10 cellular contexts compared by ENCODE assay signal in the genomic region with DNA sequence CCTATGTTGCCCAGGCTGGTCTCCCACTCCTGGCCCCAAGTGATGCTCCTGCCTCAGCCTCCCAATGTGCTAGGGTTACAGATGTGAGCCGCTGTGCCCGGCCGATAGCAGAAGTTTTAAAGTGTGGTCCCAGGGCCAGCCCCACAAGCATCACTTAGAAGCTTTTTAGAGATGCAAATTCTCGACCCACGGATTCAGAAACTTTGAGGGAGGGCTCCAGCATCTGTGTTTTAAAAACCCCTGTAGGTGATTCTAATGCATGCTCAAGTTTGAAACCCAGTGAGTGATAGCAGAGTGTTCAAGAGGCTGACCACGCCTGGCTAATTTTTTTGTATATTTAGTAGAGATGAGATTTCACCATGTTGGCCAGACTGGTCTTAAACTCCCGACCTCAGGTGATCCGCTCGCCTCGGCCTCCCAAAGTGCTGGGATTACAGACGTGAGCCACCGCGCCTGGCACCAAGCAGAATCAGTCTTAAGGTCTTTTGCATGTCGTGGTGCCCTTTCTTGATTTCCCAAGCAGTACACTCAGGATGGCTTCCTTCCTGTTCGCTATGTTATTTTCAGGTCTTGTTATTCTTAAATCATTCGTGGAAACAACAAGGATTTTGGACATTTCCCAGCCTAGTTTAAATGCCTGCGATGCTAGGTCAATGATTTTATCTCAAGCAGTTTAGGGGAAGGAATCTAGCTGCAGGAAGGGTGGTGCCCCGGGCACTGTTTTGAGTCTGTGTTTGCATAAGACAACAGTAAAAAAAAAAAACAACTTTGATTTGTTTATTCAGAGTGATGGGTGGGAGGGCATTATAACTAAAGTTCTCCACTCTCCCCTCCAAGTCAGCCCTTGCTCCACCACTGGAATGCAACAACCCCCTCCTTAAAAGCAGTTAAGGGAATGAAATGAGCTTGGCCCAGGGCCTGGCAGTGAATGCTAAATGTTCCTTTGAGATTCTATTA. TPM values are rescaled to one million over a fixed set of nuclear protein-coding genes. Genes with fewer than 3 reads are reported as not detected.
DNase-seq lines count a peak whose midpoint lies in the region; ATAC-seq, FAIRE-seq and TF ChIP-seq lines count a peak whose summit lies in the region.
"Had no signal": no experiment of that assay in that cellular context is flagged by ENCODE, and none has a peak within 500 bp of the region (broad histone marks: within the 10 kb centered on the region; RNA-seq: fewer than 3 reads in every experiment).

No MANE protein-coding gene starts in this region.

- BruUV-seq in K562 (replicated peaks; lab: Mats Ljungman, UMichigan), result no TSS peak

- ATAC-seq in activated T-cell treated with anti-CD3 and anti-CD28 coated beads, Interleukin-2, amount 50 U/mL, for 72 hours (replicated peaks in 1 of 2), result no peak
- no peak for ATAC-seq in activated T-cell treated with anti-CD3 and anti-CD28 coated beads, Interleukin-2, amount 50 U/mL, for 4 hours
- ATAC-seq in K562, result no peak
- ATAC-seq in upper lobe of right lung, result peak; percentile 83
- ATAC-seq in HG02642 (IDR thresholded peaks at IDR 0.05; ENCODE audit: poor library complexity, unreplicated experiment), result no peak
- ATAC-seq in GM19351 (IDR thresholded peaks at IDR 0.05; ENCODE audit: unreplicated experiment), result no peak
- no peak for ATAC-seq in HG02763 (IDR thresholded peaks at IDR 0.05; ENCODE audit: unreplicated experiment)

- CTCF ChIA-PET in K562 (lab: Yijun Ruan, JAX; ENCODE audit: low intra/inter-chr PET ratio), result interaction anchor here (0.6 to 1.1 kb wide), 2 partner anchors 9 to 59 kb away, joined by 3 read pairs; a partner anchor contains a TSS

- no peaks in the 10 kb centered on the region for H3K79me2 ChIP-seq in K562 (ENCODE audit: control insufficient read depth, insufficient read depth, low read length)

- no peak overlapping the region for H3K4me2 ChIP-seq in K562 (ENCODE audit: insufficient read depth, low read length)

- H3K9ac ChIP-seq in K562 (ENCODE audit: insufficient read depth in 1 of 2, low read depth in 2 of 2, low read length in 2 of 2) (no peak overlapping the region), liver (ENCODE audit: low read depth in 1 of 2, low read length in 2 of 2) (peak overlapping the region in 1 of 2 donors; percentile 54)

- WGBS in K562 (ENCODE audit: insufficient coverage, low coverage, missing lambda C conversion rate), result 48% methylated on average over 18 of the region's 18 CpGs
- 61% methylated on average over 18 of the region's 18 CpGs for WGBS in liver

- POLR2A ChIA-PET in K562 (lab: Yijun Ruan, JAX), result interaction anchor here (0.9 to 2.0 kb wide), 2 partner anchors 9 to 12 kb away, joined by 4 to 8 read pairs; a partner anchor contains a TSS

- no peak for FAIRE-seq in K562 (lab: Jason Lieb, UNC)
- FAIRE-seq: colon had no signal

- H3K4me3 ChIP-seq in K562 (no peak overlapping the region), liver (ENCODE audit: low read depth in 1 of 3, low read length in 3 of 3) (no peak overlapping the region), upper lobe of right lung (no peak overlapping the region)

- TF ChIP-seq RAD21 in K562 (CRISPR knock-in tag; conservative IDR thresholded peaks at IDR 0.05 in 1 of 2, IDR thresholded peaks at IDR 0.05 in 1 of 2) (no peak), liver (IDR thresholded peaks at IDR 0.05) (no peak)

- intact Hi-C loops in K562 (cut with micrococcal nuclease) (no loop called here), upper lobe of right lung (cut with DNase I) (no loop called here)

- peaks cover 38% of the 10 kb centered on the region for H3K4me1 Mint-ChIP-seq in activated T-cell treated with anti-CD3 and anti-CD28 coated beads, Interleukin-2, amount 50 U/mL, for 72 hours (ENCODE audit: low read depth)
- H3K4me1 Mint-ChIP-seq in activated T-cell treated with anti-CD3 and anti-CD28 coated beads, Interleukin-2, amount 50 U/mL, for 4 hours (ENCODE audit: low read depth), result peaks cover 30% of the 10 kb centered on the region

- H3K36me3 ChIP-seq in K562 (ENCODE audit: control insufficient read depth, insufficient read depth, low read length), result no peaks in the 10 kb centered on the region
- no peaks in the 10 kb centered on the region for H3K36me3 ChIP-seq in liver (ENCODE audit: control insufficient read depth in 4 of 4, insufficient read depth in 3 of 4, low read depth in 1 of 4, low read length in 3 of 4)
- H3K36me3 ChIP-seq in upper lobe of right lung, result no peaks in the 10 kb centered on the region

- TF ChIP-seq POLR2A in K562 (conservative IDR thresholded peaks at IDR 0.05), result no peak

- no peak for TF ChIP-seq CTCF in K562 (IDR thresholded peaks at IDR 0.05 in 2 of 3, conservative IDR thresholded peaks at IDR 0.05 in 1 of 3; ENCODE audit: insufficient read depth in 2 of 3, low read depth in 1 of 3, low read length in 3 of 3)
- TF ChIP-seq CTCF in liver (IDR thresholded peaks at IDR 0.05; ENCODE audit: low read depth, low read length, missing input control), result no peak
- no peak for TF ChIP-seq CTCF in upper lobe of right lung (IDR thresholded peaks at IDR 0.05)

- no peaks in the 10 kb centered on the region for H3K9me3 Mint-ChIP-seq in activated T-cell treated with anti-CD3 and anti-CD28 coated beads, Interleukin-2, amount 50 U/mL, for 72 hours
- no peaks in the 10 kb centered on the region for H3K9me3 Mint-ChIP-seq in activated T-cell treated with anti-CD3 and anti-CD28 coated beads, Interleukin-2, amount 50 U/mL, for 4 hours

- in situ Hi-C loops in K562 (cut with MboI), result no loop called here

- H3K9me3 ChIP-seq in K562 (replicated peaks; ENCODE audit: control insufficient read depth, insufficient read depth, low read depth, low read length) (no peaks in the 10 kb centered on the region), liver (ENCODE audit: control insufficient read depth in 4 of 4, low read length in 3 of 4) (no peaks in the 10 kb centered on the region), upper lobe of right lung (no peaks in the 10 kb centered on the region)

- H2AFZ ChIP-seq in K562 (ENCODE audit: low read depth, low read length), result no peak overlapping the region

- no peak for TF ChIP-seq EP300 in K562 (IDR thresholded peaks at IDR 0.05; ENCODE audit: low read length)

- H3K27ac ChIP-seq in K562 (ENCODE audit: extremely low read depth, low read depth, low read length) (no peak overlapping the region), liver (ENCODE audit: low read depth in 1 of 2, low read length in 2 of 2) (no peak overlapping the region), upper lobe of right lung (peak overlapping the region; percentile 89)

- peak overlapping the region in 1 of 2 donors; percentile 36 for H3K4me3 Mint-ChIP-seq in activated T-cell treated with anti-CD3 and anti-CD28 coated beads, Interleukin-2, amount 50 U/mL, for 72 hours
- H3K4me3 Mint-ChIP-seq in activated T-cell treated with anti-CD3 and anti-CD28 coated beads, Interleukin-2, amount 50 U/mL, for 4 hours, result no peak overlapping the region

- no peaks in the 10 kb centered on the region for H3K27me3 ChIP-seq in K562 (ENCODE audit: control insufficient read depth in 2 of 2, insufficient read depth in 2 of 2, low read length in 2 of 2)
- no peaks in the 10 kb centered on the region for H3K27me3 ChIP-seq in liver (ENCODE audit: control insufficient read depth in 4 of 4, insufficient read depth in 4 of 4, low read length in 3 of 4)
- H3K27me3 ChIP-seq in upper lobe of right lung, result no peaks in the 10 kb centered on the region

- H3K27me3 Mint-ChIP-seq in activated T-cell treated with anti-CD3 and anti-CD28 coated beads, Interleukin-2, amount 50 U/mL, for 72 hours (ENCODE audit: low read depth), result no peaks in the 10 kb centered on the region
- H3K27me3 Mint-ChIP-seq in activated T-cell treated with anti-CD3 and anti-CD28 coated beads, Interleukin-2, amount 50 U/mL, for 4 hours (ENCODE audit: low read depth), result no peaks in the 10 kb centered on the region

- peaks cover 3 to 9% of the 10 kb centered on the region in 2 experiments; a peak in 3 of 5 replicates for H3K4me1 ChIP-seq in K562 (replicated peaks in 1 of 2; ENCODE audit: control insufficient read depth in 2 of 2, insufficient read depth in 2 of 2, low read length in 2 of 2)
- H3K4me1 ChIP-seq in liver (ENCODE audit: control insufficient read depth in 4 of 4, insufficient read depth in 4 of 4, low read length in 3 of 4), result no peaks in the 10 kb centered on the region
- peaks cover 40% of the 10 kb centered on the region for H3K4me1 ChIP-seq in upper lobe of right lung

- no peak for DNase-seq in activated T-cell treated with anti-CD3 and anti-CD28 coated beads, Interleukin-2, amount 50 U/mL, for 72 hours
- no peak for DNase-seq in activated T-cell treated with anti-CD3 and anti-CD28 coated beads, Interleukin-2, amount 50 U/mL, for 4 hours
- DNase-seq in K562 (ENCODE audit: extremely low read depth in 1 of 4, low spot score in 3 of 4) (no peak), upper lobe of right lung (peak; percentile 71)
- DNase-seq: DMS153 had no signal

- H3K27ac Mint-ChIP-seq in activated T-cell treated with anti-CD3 and anti-CD28 coated beads, Interleukin-2, amount 50 U/mL, for 72 hours, result peak overlapping the region; percentile 63

- H3K9me1 ChIP-seq in K562 (ENCODE audit: control insufficient read depth, insufficient read depth, low read length), result no peaks in the 10 kb centered on the region

- H4K20me1 ChIP-seq in K562 (replicated peaks; ENCODE audit: control insufficient read depth, insufficient read depth, low read length), result no peaks in the 10 kb centered on the region

- peaks cover 0 to 2% of the 10 kb centered on the region in 2 donors for H3K36me3 Mint-ChIP-seq in activated T-cell treated with anti-CD3 and anti-CD28 coated beads, Interleukin-2, amount 50 U/mL, for 72 hours (ENCODE audit: insufficient read depth in 2 of 2)
- H3K36me3 Mint-ChIP-seq in activated T-cell treated with anti-CD3 and anti-CD28 coated beads, Interleukin-2, amount 50 U/mL, for 4 hours (ENCODE audit: insufficient read depth), result no peaks in the 10 kb centered on the region

RNA-seq across cellular contexts. Expression of a gene that starts 9.2 kb away (rescaled TPM):
- 10 to 100 TPM; 13.6 to 13.9 TPM for total RNA-seq in activated T-cell treated with anti-CD3 and anti-CD28 coated beads, Interleukin-2, amount 50 U/mL, for 72 hours
- total RNA-seq in activated T-cell treated with anti-CD3 and anti-CD28 coated beads, Interleukin-2, amount 50 U/mL, for 4 hours, result 10 to 100 TPM; 17.0 to 22.4 (median 20.6) TPM
- 1.4 and 2.2 TPM in 2 replicates for total RNA-seq in K562 (2011; cell fraction: chromatin; rRNA removed; ENCODE audit: low replicate concordance)
- total RNA-seq in K562 (2011; cell fraction: nucleolus; rRNA removed), result 1.4 and 1.5 TPM in 2 replicates
- total RNA-seq in K562 (2011; cell fraction: nucleoplasm; rRNA removed), result 1.8 and 2.7 TPM in 2 replicates
- total RNA-seq in K562 (2014; rRNA removed), result 5.6 and 6.2 TPM in 2 replicates
- total RNA-seq in K562 (2014; rRNA removed; fragmentation: Illumina TruSeq; extraction: Trizol), result 2.9 and 3.5 TPM in 2 replicates
- 4.6 and 5.0 TPM in 2 replicates for total RNA-seq in K562 (2015; rRNA removed; fragmentation: Illumina TruSeq; extraction: Trizol)
- 3.8 and 4.8 TPM in 2 replicates for total RNA-seq in K562 (2021)
- 3.8 and 4.6 TPM in 2 replicates for polyA plus RNA-seq in K562 (2011; rRNA removed)
- polyA plus RNA-seq in K562 (2011; cell fraction: cytosol; rRNA removed), result 2.4 and 2.6 TPM in 2 replicates
- polyA plus RNA-seq in K562 (2011; cell fraction: nucleus; rRNA removed), result 0.95 and 1.3 TPM in 2 replicates
- 4.9 and 8.8 TPM in 2 replicates for polyA plus RNA-seq in K562 (2012)
- 4.3 and 5.5 TPM in 2 replicates for polyA plus RNA-seq in K562 (2014; fragmentation: Illumina TruSeq; extraction: Trizol)
- polyA plus RNA-seq in K562 (2014; fragmentation: Nextera tagmentation; extraction: Ambion mirVana), result under 1 TPM; 0.61 to 0.73 TPM
- polyA plus RNA-seq in K562 (2014; rRNA removed), result 5.8 and 5.9 TPM in 2 replicates
- polyA minus RNA-seq in K562 (2011; rRNA and poly(A)+ RNA removed), result 1.7 and 2.4 TPM in 2 replicates
- polyA minus RNA-seq in K562 (2011; cell fraction: cytosol; rRNA and poly(A)+ RNA removed), result 1.5 and 1.8 TPM in 2 replicates
- 0.54 and 0.89 TPM in 2 replicates for polyA minus RNA-seq in K562 (2011; cell fraction: nucleus; rRNA and poly(A)+ RNA removed)
- total RNA-seq in liver, result 1 to 10 TPM; 1.8 TPM
- 1 to 10 TPM; 2.1 TPM for polyA plus RNA-seq in liver
- total RNA-seq in upper lobe of right lung, result 15.1 TPM

RNA-seq across cellular contexts. Expression of a gene that starts 12.3 kb away (rescaled TPM):
- 10 to 100 TPM; 38.2 to 42.3 TPM for total RNA-seq in activated T-cell treated with anti-CD3 and anti-CD28 coated beads, Interleukin-2, amount 50 U/mL, for 72 hours
- total RNA-seq in activated T-cell treated with anti-CD3 and anti-CD28 coated beads, Interleukin-2, amount 50 U/mL, for 4 hours, result 10 to 100 TPM; 15.5 to 20.4 (median 17.2) TPM
- total RNA-seq in K562 (2011; cell fraction: chromatin; rRNA removed; ENCODE audit: low replicate concordance), result 97.2 and 98.0 TPM in 2 replicates
- total RNA-seq in K562 (2011; cell fraction: nucleolus; rRNA removed), result 59.7 and 66.3 TPM in 2 replicates
- total RNA-seq in K562 (2011; cell fraction: nucleoplasm; rRNA removed), result 90.6 and 134 TPM in 2 replicates
- total RNA-seq in K562 (2014; rRNA removed), result 24.5 and 26.0 TPM in 2 replicates
- 25.5 and 25.8 TPM in 2 replicates for total RNA-seq in K562 (2014; rRNA removed; fragmentation: Illumina TruSeq; extraction: Trizol)
- 28.1 and 31.9 TPM in 2 replicates for total RNA-seq in K562 (2015; rRNA removed; fragmentation: Illumina TruSeq; extraction: Trizol)
- 12.8 and 17.7 TPM in 2 replicates for total RNA-seq in K562 (2021)
- 17.5 and 21.8 TPM in 2 replicates for polyA plus RNA-seq in K562 (2011; rRNA removed)
- 15.6 and 19.9 TPM in 2 replicates for polyA plus RNA-seq in K562 (2011; cell fraction: cytosol; rRNA removed)
- 25.4 and 37.5 TPM in 2 replicates for polyA plus RNA-seq in K562 (2011; cell fraction: nucleus; rRNA removed)
- polyA plus RNA-seq in K562 (2012), result 23.3 and 32.3 TPM in 2 replicates
- 29.1 and 33.7 TPM in 2 replicates for polyA plus RNA-seq in K562 (2014; fragmentation: Illumina TruSeq; extraction: Trizol)
- polyA plus RNA-seq in K562 (2014; fragmentation: Nextera tagmentation; extraction: Ambion mirVana), result 10 to 100 TPM; 19.5 to 41.0 TPM
- polyA plus RNA-seq in K562 (2014; rRNA removed), result 31.8 and 42.0 TPM in 2 replicates
- 16.6 and 17.8 TPM in 2 replicates for polyA minus RNA-seq in K562 (2011; rRNA and poly(A)+ RNA removed)
- 10.6 and 10.9 TPM in 2 replicates for polyA minus RNA-seq in K562 (2011; cell fraction: cytosol; rRNA and poly(A)+ RNA removed)
- polyA minus RNA-seq in K562 (2011; cell fraction: nucleus; rRNA and poly(A)+ RNA removed), result 16.2 and 20.1 TPM in 2 replicates
- total RNA-seq in liver, result 10 to 100 TPM in 1 of 2 donors, 1 to 10 TPM in 1; 9.0 to 12.7 TPM
- 10 to 100 TPM in 1 of 2 donors, 1 to 10 TPM in 1; 9.6 to 13.3 TPM for polyA plus RNA-seq in liver
- total RNA-seq in upper lobe of right lung, result 20.4 TPM
